ENCODE assay signal across 9 cellular contexts in the genomic region with DNA sequence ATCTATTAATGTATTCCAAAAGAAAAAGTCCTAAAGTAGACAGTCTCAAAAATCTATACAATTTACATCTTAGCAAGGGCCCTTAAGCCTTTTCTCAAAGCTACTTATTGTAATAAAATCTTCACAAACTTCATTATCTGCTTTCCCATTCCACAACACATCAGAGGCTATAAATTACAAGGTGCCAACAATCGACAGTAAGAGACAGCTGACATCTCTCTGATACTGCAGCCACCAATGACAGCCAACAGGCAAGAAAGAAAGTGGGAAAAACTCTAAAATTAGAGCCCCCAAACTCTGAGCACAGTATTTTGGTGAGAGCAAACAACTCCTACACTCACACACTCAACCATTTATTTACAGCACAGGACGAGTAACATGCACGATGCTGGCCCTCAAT. TPM values are rescaled to one million over a fixed set of nuclear protein-coding genes. Genes with fewer than 3 reads are reported as not detected.
DNase-seq lines count a peak whose midpoint lies in the region; ATAC-seq and TF ChIP-seq lines count a peak whose summit lies in the region.
"Had no signal": no experiment of that assay in that cellular context is flagged by ENCODE, and none has a peak within 500 bp of the region (broad histone marks: within the 10 kb centered on the region; RNA-seq: fewer than 3 reads in every experiment).

No MANE protein-coding gene starts in this region.

- H3K27me3 ChIP-seq in WERI-Rb-1 (ENCODE audit: insufficient read depth, low read depth, severe bottlenecking) = no peaks in the 10 kb centered on the region

- H3K27ac ChIP-seq in WERI-Rb-1 = no peak overlapping the region

- no peaks in the 10 kb centered on the region for H3K9me3 Mint-ChIP-seq in activated CD8-positive, alpha-beta memory T cell treated with anti-CD3 and anti-CD28 coated beads, Interleukin-2, amount 10 ng/mL, durations not matched to agents 7 days and 5 days (ENCODE audit: low read depth)
- no peaks in the 10 kb centered on the region for H3K9me3 Mint-ChIP-seq in activated CD8-positive, alpha-beta T cell treated with anti-CD3 and anti-CD28 coated beads for 36 hours
- H3K9me3 Mint-ChIP-seq in immature natural killer cell = no peaks in the 10 kb centered on the region
- H3K9me3 Mint-ChIP-seq in stimulated activated memory B cell treated with anti-CD40 and anti-IgM and Interleukin-4, amounts not matched to agents 10 μg/mL and 1 μg/mL and 100 μg/mL, for 72 hours = no peaks in the 10 kb centered on the region

- H3K36me3 ChIP-seq in WERI-Rb-1 = peaks cover 10% of the 10 kb centered on the region

- peaks cover 2% of the 10 kb centered on the region for H3K9me3 ChIP-seq in WERI-Rb-1 (ENCODE audit: severe bottlenecking)

- DNase-seq in activated CD8-positive, alpha-beta memory T cell treated with anti-CD3 and anti-CD28 coated beads, Interleukin-2, amount 10 ng/mL, durations not matched to agents 7 days and 5 days = no peak
- DNase-seq in activated CD8-positive, alpha-beta memory T cell treated with anti-CD3 and anti-CD28 coated beads, Interleukin-2, amount 50 U/mL, for 4 hours = no peak
- DNase-seq in activated CD8-positive, alpha-beta T cell treated with anti-CD3 and anti-CD28 coated beads for 36 hours = no peak
- DNase-seq in immature natural killer cell (no peak), NCI-H2029 treated with DMSO at 0.1 percent for 48 hours (lab: John Stamatoyannopoulos, UW) (no peak), WERI-Rb-1 (no peak)

- POLR2A ChIA-PET in activated CD8-positive, alpha-beta T cell treated with anti-CD3 and anti-CD28 coated beads for 36 hours (lab: Charles Lee) = interaction anchor here (0.6 kb wide), 1 partner anchor 905 kb away, joined by 3 read pairs; no protein-coding TSS in a partner anchor

- peaks cover 20% of the 10 kb centered on the region for H3K4me1 Mint-ChIP-seq in activated CD8-positive, alpha-beta memory T cell treated with anti-CD3 and anti-CD28 coated beads, Interleukin-2, amount 10 ng/mL, durations not matched to agents 7 days and 5 days
- peaks cover 23% of the 10 kb centered on the region for H3K4me1 Mint-ChIP-seq in activated CD8-positive, alpha-beta T cell treated with anti-CD3 and anti-CD28 coated beads for 36 hours (ENCODE audit: low read depth)
- peaks cover 28 to 34% of the 10 kb centered on the region in 2 donors for H3K4me1 Mint-ChIP-seq in immature natural killer cell
- peaks cover 52% of the 10 kb centered on the region for H3K4me1 Mint-ChIP-seq in stimulated activated memory B cell treated with anti-CD40 and anti-IgM and Interleukin-4, amounts not matched to agents 10 μg/mL and 1 μg/mL and 100 μg/mL, for 72 hours

- no peak for ATAC-seq in activated CD8-positive, alpha-beta memory T cell treated with anti-CD3 and anti-CD28 coated beads, Interleukin-2, amount 10 ng/mL, durations not matched to agents 7 days and 5 days
- no peak for ATAC-seq in activated CD8-positive, alpha-beta T cell treated with anti-CD3 and anti-CD28 coated beads for 36 hours
- ATAC-seq in stimulated activated memory B cell treated with anti-CD40 and anti-IgM and Interleukin-4, amounts not matched to agents 10 μg/mL and 1 μg/mL and 100 μg/mL, for 72 hours = no peak
- ATAC-seq in HG02852 (IDR thresholded peaks at IDR 0.05; ENCODE audit: unreplicated experiment) = no peak

- intact Hi-C loops in activated CD8-positive, alpha-beta T cell treated with anti-CD3 and anti-CD28 coated beads for 36 hours (cut with micrococcal nuclease) = no loop called here

- peak overlapping the region; percentile 67 for H3K4me3 Mint-ChIP-seq in activated CD8-positive, alpha-beta memory T cell treated with anti-CD3 and anti-CD28 coated beads, Interleukin-2, amount 10 ng/mL, durations not matched to agents 7 days and 5 days
- H3K4me3 Mint-ChIP-seq in activated CD8-positive, alpha-beta T cell treated with anti-CD3 and anti-CD28 coated beads for 36 hours = peak overlapping the region; percentile 86
- H3K4me3 Mint-ChIP-seq in immature natural killer cell = peak overlapping the region; percentile 82 to 96 (median 90)
- no peak overlapping the region for H3K4me3 Mint-ChIP-seq in stimulated activated memory B cell treated with anti-CD40 and anti-IgM and Interleukin-4, amounts not matched to agents 10 μg/mL and 1 μg/mL and 100 μg/mL, for 72 hours

- no peak overlapping the region for H3K27ac Mint-ChIP-seq in activated CD8-positive, alpha-beta memory T cell treated with anti-CD3 and anti-CD28 coated beads, Interleukin-2, amount 10 ng/mL, durations not matched to agents 7 days and 5 days
- H3K27ac Mint-ChIP-seq in activated CD8-positive, alpha-beta T cell treated with anti-CD3 and anti-CD28 coated beads for 36 hours = peak overlapping the region; percentile 6
- peak overlapping the region; percentile 60 to 94 (median 90) for H3K27ac Mint-ChIP-seq in immature natural killer cell
- peak overlapping the region; percentile 37 for H3K27ac Mint-ChIP-seq in stimulated activated memory B cell treated with anti-CD40 and anti-IgM and Interleukin-4, amounts not matched to agents 10 μg/mL and 1 μg/mL and 100 μg/mL, for 72 hours

- CTCF ChIA-PET in activated CD8-positive, alpha-beta memory T cell treated with anti-CD3 and anti-CD28 coated beads, Interleukin-2, amount 10 ng/mL, durations not matched to agents 7 days and 5 days (lab: Charles Lee) = interaction anchor here (1.0 to 5.4 kb wide), 9 partner anchors 8 to 104 kb away, joined by 3 to 43 read pairs (median 5); no protein-coding TSS in a partner anchor
- CTCF ChIA-PET in activated CD8-positive, alpha-beta T cell treated with anti-CD3 and anti-CD28 coated beads for 36 hours (lab: Charles Lee) = interaction anchor here (0.6 to 4.8 kb wide), 9 partner anchors 8 to 260 kb away, joined by 3 to 36 read pairs (median 3); no protein-coding TSS in a partner anchor

- H3K27me3 Mint-ChIP-seq in activated CD8-positive, alpha-beta memory T cell treated with anti-CD3 and anti-CD28 coated beads, Interleukin-2, amount 10 ng/mL, durations not matched to agents 7 days and 5 days = no peaks in the 10 kb centered on the region
- H3K27me3 Mint-ChIP-seq in activated CD8-positive, alpha-beta T cell treated with anti-CD3 and anti-CD28 coated beads for 36 hours = no peaks in the 10 kb centered on the region
- peaks cover 4 to 15% (median 9%) of the 10 kb centered on the region in 3 donors for H3K27me3 Mint-ChIP-seq in immature natural killer cell (ENCODE audit: low read depth in 3 of 3)
- no peaks in the 10 kb centered on the region for H3K27me3 Mint-ChIP-seq in stimulated activated memory B cell treated with anti-CD40 and anti-IgM and Interleukin-4, amounts not matched to agents 10 μg/mL and 1 μg/mL and 100 μg/mL, for 72 hours

- no peak overlapping the region for H3K4me3 ChIP-seq in WERI-Rb-1 (ENCODE audit: low read depth, low read length)

- no peak for TF ChIP-seq CTCF in activated CD8-positive, alpha-beta T cell treated with anti-CD3 and anti-CD28 coated beads for 36 hours (IDR thresholded peaks at IDR 0.05)
- no peak for TF ChIP-seq CTCF in WERI-Rb-1 (IDR thresholded peaks at IDR 0.05; ENCODE audit: low read depth, low read length)

- no peaks in the 10 kb centered on the region for H3K36me3 Mint-ChIP-seq in activated CD8-positive, alpha-beta memory T cell treated with anti-CD3 and anti-CD28 coated beads, Interleukin-2, amount 10 ng/mL, durations not matched to agents 7 days and 5 days
- peaks cover 25% of the 10 kb centered on the region for H3K36me3 Mint-ChIP-seq in activated CD8-positive, alpha-beta T cell treated with anti-CD3 and anti-CD28 coated beads for 36 hours (ENCODE audit: low read depth)
- peaks cover 4 to 24% (median 12%) of the 10 kb centered on the region in 3 donors for H3K36me3 Mint-ChIP-seq in immature natural killer cell
- H3K36me3 Mint-ChIP-seq in stimulated activated memory B cell treated with anti-CD40 and anti-IgM and Interleukin-4, amounts not matched to agents 10 μg/mL and 1 μg/mL and 100 μg/mL, for 72 hours = peaks cover 38% of the 10 kb centered on the region

RNA-seq across cellular contexts. Expression of gene ANGEL1, which starts 2.2 kb away (rescaled TPM):
- total RNA-seq in activated CD8-positive, alpha-beta memory T cell treated with anti-CD3 and anti-CD28 coated beads, Interleukin-2, amount 10 ng/mL, durations not matched to agents 7 days and 5 days = 10 to 100 TPM; 12.9 to 14.6 TPM
- total RNA-seq in activated CD8-positive, alpha-beta T cell treated with anti-CD3 and anti-CD28 coated beads for 36 hours = 10 to 100 TPM; 16.5 to 21.5 TPM
- polyA plus RNA-seq in immature natural killer cell = 10 to 100 TPM; 14.1 to 19.8 (median 17.8) TPM

RNA-seq across cellular contexts. Expression of gene LRRC74A, which starts 15.7 kb away (rescaled TPM):
- total RNA-seq in activated CD8-positive, alpha-beta memory T cell treated with anti-CD3 and anti-CD28 coated beads, Interleukin-2, amount 10 ng/mL, durations not matched to agents 7 days and 5 days = not detected
- not detected for total RNA-seq in activated CD8-positive, alpha-beta T cell treated with anti-CD3 and anti-CD28 coated beads for 36 hours
- polyA plus RNA-seq in immature natural killer cell = not detected
- polyA plus RNA-seq: thymus had no signal

RNA-seq across cellular contexts. Expression of gene VASH1, which starts 49.3 kb away (rescaled TPM):
- 1 to 10 TPM; 3.3 to 8.1 TPM for total RNA-seq in activated CD8-positive, alpha-beta memory T cell treated with anti-CD3 and anti-CD28 coated beads, Interleukin-2, amount 10 ng/mL, durations not matched to agents 7 days and 5 days
- 1 to 10 TPM; 1.7 to 2.2 TPM for total RNA-seq in activated CD8-positive, alpha-beta T cell treated with anti-CD3 and anti-CD28 coated beads for 36 hours
- 1 to 10 TPM in 2 of 3 donors, not detected in 1; 1.6 to 2.9 TPM for polyA plus RNA-seq in immature natural killer cell
